Comparison of ENCODE assay signal across 18 cellular contexts in genomic region chr9:72912476-72913381, GRCh38. TPM values are rescaled to one million over a fixed set of nuclear protein-coding genes. Genes with fewer than 3 reads are reported as not detected.
A peak's percentile ranks its signal among the peaks of the same experiment; 100 is the strongest.
DNase-seq lines count a peak whose midpoint lies in the region; ATAC-seq and TF ChIP-seq lines count a peak whose summit lies in the region.
"Had no signal": no experiment of that assay in that cellular context is flagged by ENCODE, and none has a peak within 500 bp of the region (broad histone marks: within the 10 kb centered on the region; RNA-seq: fewer than 3 reads in every experiment).

No MANE protein-coding gene starts in this region.

- peaks cover 0 to 2% of the 10 kb centered on the region in 2 donors for H3K4me1 ChIP-seq in ascending aorta
- H3K4me1 ChIP-seq in right atrium auricular region, result no peaks in the 10 kb centered on the region
- peaks cover 5% of the 10 kb centered on the region for H3K4me1 ChIP-seq in ovary (ENCODE audit: insufficient read depth)
- peaks cover 0 to 9% (median 6%) of the 10 kb centered on the region in 4 donors for H3K4me1 ChIP-seq in tibial artery

- no peak for TF ChIP-seq POLR2A in ovary (IDR thresholded peaks at IDR 0.05)

- TF ChIP-seq EP300 in ovary (IDR thresholded peaks at IDR 0.05), result no peak

- H3K27ac ChIP-seq in ascending aorta (peak overlapping the region; percentile 65 to 66), right atrium auricular region (peak overlapping the region; percentile 27 to 30), ovary (peak overlapping the region; percentile 13 to 54), tibial artery (peak overlapping the region; percentile 52 to 60)
- H3K27ac ChIP-seq: cardiac muscle cell had no signal

- H3K9me3 ChIP-seq in ascending aorta (no peaks in the 10 kb centered on the region), right atrium auricular region (no peaks in the 10 kb centered on the region), ovary (no peaks in the 10 kb centered on the region), tibial artery (no peaks in the 10 kb centered on the region)

- DNase-seq in ascending aorta (ENCODE audit: low spot score in 2 of 2), result no peak
- DNase-seq in right atrium auricular region (ENCODE audit: low spot score), result no peak
- no peak for DNase-seq in ovary
- peak in 1 of 2 donors; percentile 19 for DNase-seq in tibial artery
- DNase-seq in medulla oblongata (ENCODE audit: extremely low spot score), result no peak
- no peak for DNase-seq in activated T-cell treated with anti-CD3 and anti-CD28 coated beads, Interleukin-2, amount 50 U/mL, for 72 hours
- DNase-seq: activated CD4-positive, alpha-beta T cell treated with anti-CD3 and anti-CD28 coated beads for 1 hour; CD4-positive, CD25-positive, alpha-beta regulatory T cell; dermis blood vessel endothelial cell; foreskin fibroblast; hippocampal formation; mammary epithelial cell; naive B cell; NCI-H1436; NCI-H524 had no signal

- peak overlapping the region in 1 of 2 donors; percentile 48 for H3K4me3 ChIP-seq in ascending aorta
- H3K4me3 ChIP-seq in right atrium auricular region, result no peak overlapping the region
- H3K4me3 ChIP-seq in ovary, result no peak overlapping the region
- H3K4me3 ChIP-seq in tibial artery, result peak overlapping the region; percentile 3 to 24
- H3K4me3 ChIP-seq: cardiac muscle cell had no signal

- H3K36me3 Mint-ChIP-seq in activated T-cell treated with anti-CD3 and anti-CD28 coated beads, Interleukin-2, amount 50 U/mL, for 72 hours (ENCODE audit: insufficient read depth in 2 of 2), result no peaks in the 10 kb centered on the region
- H3K36me3 Mint-ChIP-seq: CD4-positive, CD25-positive, alpha-beta regulatory T cell; naive B cell had no signal

- intact Hi-C loops in ascending aorta (cut with DNase I), result loop anchor here (2.0 kb wide), 1 partner anchor 110 kb away; no protein-coding TSS in a partner anchor
- intact Hi-C loops in ovary (cut with DNase I), result no loop called here
- intact Hi-C loops in tibial artery (cut with DNase I; ENCODE audit: low total_unique reads), result no loop called here

- no peaks in the 10 kb centered on the region for H3K4me1 Mint-ChIP-seq in activated T-cell treated with anti-CD3 and anti-CD28 coated beads, Interleukin-2, amount 50 U/mL, for 72 hours (ENCODE audit: low read depth)
- H3K4me1 Mint-ChIP-seq: CD4-positive, CD25-positive, alpha-beta regulatory T cell; naive B cell had no signal

- no peaks in the 10 kb centered on the region for H3K9me3 Mint-ChIP-seq in activated T-cell treated with anti-CD3 and anti-CD28 coated beads, Interleukin-2, amount 50 U/mL, for 72 hours

- no peaks in the 10 kb centered on the region for H3K27me3 ChIP-seq in ascending aorta
- no peaks in the 10 kb centered on the region for H3K27me3 ChIP-seq in right atrium auricular region
- H3K27me3 ChIP-seq in ovary, result no peaks in the 10 kb centered on the region
- H3K27me3 ChIP-seq in tibial artery, result no peaks in the 10 kb centered on the region
- H3K27me3 ChIP-seq: cardiac muscle cell had no signal

- ATAC-seq in activated T-cell treated with anti-CD3 and anti-CD28 coated beads, Interleukin-2, amount 50 U/mL, for 72 hours (replicated peaks in 1 of 2), result no peak
- ATAC-seq in GM21526 (IDR thresholded peaks at IDR 0.05; ENCODE audit: low FRiP score, unreplicated experiment), result no peak

- no peak overlapping the region for H3K27ac Mint-ChIP-seq in activated T-cell treated with anti-CD3 and anti-CD28 coated beads, Interleukin-2, amount 50 U/mL, for 72 hours
- H3K27ac Mint-ChIP-seq: CD4-positive, CD25-positive, alpha-beta regulatory T cell; naive B cell had no signal

- 75 to 89% (median 85%) methylated on average over 7 of the region's 7 CpGs for WGBS in ovary, 3 donors

- H3K4me3 Mint-ChIP-seq in activated T-cell treated with anti-CD3 and anti-CD28 coated beads, Interleukin-2, amount 50 U/mL, for 72 hours, result no peak overlapping the region
- H3K4me3 Mint-ChIP-seq: CD4-positive, CD25-positive, alpha-beta regulatory T cell; naive B cell had no signal

- peaks cover 35 to 40% of the 10 kb centered on the region in 2 donors for H3K36me3 ChIP-seq in ascending aorta
- H3K36me3 ChIP-seq in right atrium auricular region, result no peaks in the 10 kb centered on the region
- H3K36me3 ChIP-seq in ovary, result no peaks in the 10 kb centered on the region
- H3K36me3 ChIP-seq in tibial artery, result peaks cover 0 to 18% (median 0%) of the 10 kb centered on the region in 3 donors
- H3K36me3 ChIP-seq: cardiac muscle cell had no signal

- TF ChIP-seq CTCF in ascending aorta (IDR thresholded peaks at IDR 0.05) (no peak), right atrium auricular region (IDR thresholded peaks at IDR 0.05) (no peak), ovary (IDR thresholded peaks at IDR 0.05) (no peak), tibial artery (IDR thresholded peaks at IDR 0.05) (no peak)

- no peaks in the 10 kb centered on the region for H3K27me3 Mint-ChIP-seq in activated T-cell treated with anti-CD3 and anti-CD28 coated beads, Interleukin-2, amount 50 U/mL, for 72 hours (ENCODE audit: low read depth)
- H3K27me3 Mint-ChIP-seq: naive B cell had no signal

RNA-seq across cellular contexts. Expression of gene ALDH1A1, which starts 40.1 kb away (rescaled TPM):
- total RNA-seq in ascending aorta (43.9 TPM), right atrium auricular region (10 to 100 TPM; 24.0 to 32.2 TPM), ovary (100 to 1,000 TPM; 116 to 301 (median 183) TPM)
- 100 to 1,000 TPM; 223 to 271 TPM for polyA plus RNA-seq in ovary
- not detected for total RNA-seq in activated T-cell treated with anti-CD3 and anti-CD28 coated beads, Interleukin-2, amount 50 U/mL, for 72 hours
- total RNA-seq: G401 had no signal

Comparison
In these comparisons a context has a peak if more than half of its experiments do, and no peak if none do; other contexts are left out.
1. H3K4me3 ChIP-seq: peak in tibial artery (2 of 2); none in right atrium auricular region (0 of 2) and ovary (single experiment).
2. RNA of gene ALDH1A1, which starts 40.1 kb away (total RNA-seq): 116 to 301 TPM in ovary, 43.9 TPM in ascending aorta (single experiment) and 24.0 to 32.2 TPM in right atrium auricular region; not detected in activated T-cell treated with anti-CD3 and anti-CD28 coated beads, Interleukin-2, amount 50 U/mL, for 72 hours; every median in the first group is over 10 times any median in the second.
3. Peak in every context shown above with its lines, with median percentiles within 50 percentile points of each other: H3K27ac ChIP-seq.